7 cellular contexts compared by ENCODE assay signal in the genomic region with DNA sequence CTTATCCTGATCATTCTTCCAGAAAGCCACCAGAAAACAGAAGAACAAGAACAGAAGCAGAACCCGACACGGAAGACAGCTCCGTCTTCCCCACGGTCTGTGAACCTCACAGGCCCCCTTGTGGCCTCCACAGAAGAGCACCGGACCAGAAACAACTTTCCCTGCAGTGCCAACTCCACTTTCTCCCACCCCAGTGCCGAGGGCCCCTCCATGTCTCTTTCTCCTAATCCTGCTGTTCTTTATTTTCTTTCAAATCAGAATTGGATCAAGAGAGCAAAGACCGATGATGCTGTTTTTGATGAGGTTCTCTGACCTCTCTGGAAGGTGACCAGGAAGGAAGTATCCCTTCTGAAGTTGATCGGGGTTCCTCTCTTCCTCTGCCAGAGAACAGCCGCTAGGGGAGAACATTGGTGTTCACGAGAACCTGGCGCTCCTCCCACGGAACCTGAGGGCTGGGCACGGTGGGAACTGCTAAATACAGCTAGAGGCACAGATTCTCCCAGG. TPM values are rescaled to one million over a fixed set of nuclear protein-coding genes. Genes with fewer than 3 reads are reported as not detected.
DNase-seq lines count a peak whose midpoint lies in the region; ATAC-seq, FAIRE-seq and TF ChIP-seq lines count a peak whose summit lies in the region.

No MANE protein-coding gene starts in this region.

- no peak for FAIRE-seq in HTR-8/SVneo (lab: Jason Lieb, UNC)

- TF ChIP-seq CTCF in omental fat pad (IDR thresholded peaks at IDR 0.05): peak in 1 of 3 donors; percentile 5

- no peak overlapping the region for H3K4me3 Mint-ChIP-seq in activated T-helper 2 cell treated with anti-CD3 and anti-CD28 coated beads, Interferon-gamma antibody, Interleukin-2, Interleukin-4, amounts not matched to agents 10 μg/mL and 5 μg/mL and 100 μg/mL, durations not matched to agents 14 hours and 24 hours and 36 hours (ENCODE audit: low read depth)

- H3K36me3 Mint-ChIP-seq in activated T-helper 2 cell treated with anti-CD3 and anti-CD28 coated beads, Interferon-gamma antibody, Interleukin-2, Interleukin-4, amounts not matched to agents 10 μg/mL and 5 μg/mL and 100 μg/mL, durations not matched to agents 14 hours and 24 hours and 36 hours (ENCODE audit: low read depth): no peaks in the 10 kb centered on the region

- peaks cover 4% of the 10 kb centered on the region for H3K4me1 Mint-ChIP-seq in activated T-helper 2 cell treated with anti-CD3 and anti-CD28 coated beads, Interferon-gamma antibody, Interleukin-2, Interleukin-4, amounts not matched to agents 10 μg/mL and 5 μg/mL and 100 μg/mL, durations not matched to agents 14 hours and 24 hours and 36 hours (ENCODE audit: low read depth)

- H3K27me3 Mint-ChIP-seq in activated T-helper 2 cell treated with anti-CD3 and anti-CD28 coated beads, Interferon-gamma antibody, Interleukin-2, Interleukin-4, amounts not matched to agents 10 μg/mL and 5 μg/mL and 100 μg/mL, durations not matched to agents 14 hours and 24 hours and 36 hours (ENCODE audit: low read depth): peaks cover 32% of the 10 kb centered on the region

- peak; percentile 89 for ATAC-seq in SK-N-SH treated with all-trans-retinoic acid at 6 μM for 48 hours
- peak; percentile 49 for ATAC-seq in esophagus mucosa
- ATAC-seq in omental fat pad (ENCODE audit: low FRiP score): peak; percentile 73
- no peak for ATAC-seq in HG03342 (IDR thresholded peaks at IDR 0.05; ENCODE audit: unreplicated experiment)

- DNase-seq in EH (ENCODE audit: low read depth) (peak; percentile 37), HTR-8/SVneo (ENCODE audit: insufficient read length, low spot score) (peak; percentile 8), omental fat pad (ENCODE audit: low spot score) (no peak)
- no peak for DNase-seq in activated T-helper 2 cell treated with anti-CD3 and anti-CD28 coated beads, Interferon-gamma antibody, Interleukin-2, Interleukin-4, amounts not matched to agents 10 μg/mL and 5 μg/mL and 100 μg/mL, durations not matched to agents 14 hours and 24 hours and 36 hours (ENCODE audit: low spot score)

- no peak overlapping the region for H3K27ac Mint-ChIP-seq in activated T-helper 2 cell treated with anti-CD3 and anti-CD28 coated beads, Interferon-gamma antibody, Interleukin-2, Interleukin-4, amounts not matched to agents 10 μg/mL and 5 μg/mL and 100 μg/mL, durations not matched to agents 14 hours and 24 hours and 36 hours

- no peaks in the 10 kb centered on the region for H3K9me3 Mint-ChIP-seq in activated T-helper 2 cell treated with anti-CD3 and anti-CD28 coated beads, Interferon-gamma antibody, Interleukin-2, Interleukin-4, amounts not matched to agents 10 μg/mL and 5 μg/mL and 100 μg/mL, durations not matched to agents 14 hours and 24 hours and 36 hours

- intact Hi-C loops in activated T-helper 2 cell treated with anti-CD3 and anti-CD28 coated beads, Interferon-gamma antibody, Interleukin-2, Interleukin-4, amounts not matched to agents 10 μg/mL and 5 μg/mL and 100 μg/mL, durations not matched to agents 14 hours and 24 hours and 36 hours (cut with micrococcal nuclease): no loop called here

TF ChIP-seq in SK-N-SH treated with all-trans-retinoic acid at 6 μM for 48 hours, 23 proteins besides CTCF, POLR2A, EP300 and RAD21:
- TF ChIP-seq, protein P1, sequence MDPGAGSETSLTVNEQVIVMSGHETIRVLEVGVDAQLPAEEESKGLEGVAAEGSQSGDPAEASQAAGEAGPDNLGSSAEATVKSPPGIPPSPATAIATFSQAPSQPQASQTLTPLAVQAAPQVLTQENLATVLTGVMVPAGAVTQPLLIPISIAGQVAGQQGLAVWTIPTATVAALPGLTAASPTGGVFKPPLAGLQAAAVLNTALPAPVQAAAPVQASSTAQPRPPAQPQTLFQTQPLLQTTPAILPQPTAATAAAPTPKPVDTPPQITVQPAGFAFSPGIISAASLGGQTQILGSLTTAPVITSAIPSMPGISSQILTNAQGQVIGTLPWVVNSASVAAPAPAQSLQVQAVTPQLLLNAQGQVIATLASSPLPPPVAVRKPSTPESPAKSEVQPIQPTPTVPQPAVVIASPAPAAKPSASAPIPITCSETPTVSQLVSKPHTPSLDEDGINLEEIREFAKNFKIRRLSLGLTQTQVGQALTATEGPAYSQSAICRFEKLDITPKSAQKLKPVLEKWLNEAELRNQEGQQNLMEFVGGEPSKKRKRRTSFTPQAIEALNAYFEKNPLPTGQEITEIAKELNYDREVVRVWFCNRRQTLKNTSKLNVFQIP (CRISPR knock-in tag; IDR thresholded peaks at IDR 0.05; ENCODE audit: borderline replicate concordance, low read depth): no peak
- TF ChIP-seq TOX (CRISPR knock-in tag; IDR thresholded peaks at IDR 0.05; ENCODE audit: borderline replicate concordance) (no peak), ZNF565 (CRISPR knock-in tag; conservative IDR thresholded peaks at IDR 0.05; ENCODE audit: low read depth) (no peak), GLIS3 (CRISPR knock-in tag; IDR thresholded peaks at IDR 0.05) (no peak), ZNF70 (CRISPR knock-in tag; IDR thresholded peaks at IDR 0.05) (no peak), ZFP30 (CRISPR knock-in tag; IDR thresholded peaks at IDR 0.05) (no peak), BACH2 (CRISPR knock-in tag; IDR thresholded peaks at IDR 0.05; ENCODE audit: borderline replicate concordance) (no peak), ESRRG (CRISPR knock-in tag; IDR thresholded peaks at IDR 0.05) (no peak)
- TF ChIP-seq, protein P2, sequence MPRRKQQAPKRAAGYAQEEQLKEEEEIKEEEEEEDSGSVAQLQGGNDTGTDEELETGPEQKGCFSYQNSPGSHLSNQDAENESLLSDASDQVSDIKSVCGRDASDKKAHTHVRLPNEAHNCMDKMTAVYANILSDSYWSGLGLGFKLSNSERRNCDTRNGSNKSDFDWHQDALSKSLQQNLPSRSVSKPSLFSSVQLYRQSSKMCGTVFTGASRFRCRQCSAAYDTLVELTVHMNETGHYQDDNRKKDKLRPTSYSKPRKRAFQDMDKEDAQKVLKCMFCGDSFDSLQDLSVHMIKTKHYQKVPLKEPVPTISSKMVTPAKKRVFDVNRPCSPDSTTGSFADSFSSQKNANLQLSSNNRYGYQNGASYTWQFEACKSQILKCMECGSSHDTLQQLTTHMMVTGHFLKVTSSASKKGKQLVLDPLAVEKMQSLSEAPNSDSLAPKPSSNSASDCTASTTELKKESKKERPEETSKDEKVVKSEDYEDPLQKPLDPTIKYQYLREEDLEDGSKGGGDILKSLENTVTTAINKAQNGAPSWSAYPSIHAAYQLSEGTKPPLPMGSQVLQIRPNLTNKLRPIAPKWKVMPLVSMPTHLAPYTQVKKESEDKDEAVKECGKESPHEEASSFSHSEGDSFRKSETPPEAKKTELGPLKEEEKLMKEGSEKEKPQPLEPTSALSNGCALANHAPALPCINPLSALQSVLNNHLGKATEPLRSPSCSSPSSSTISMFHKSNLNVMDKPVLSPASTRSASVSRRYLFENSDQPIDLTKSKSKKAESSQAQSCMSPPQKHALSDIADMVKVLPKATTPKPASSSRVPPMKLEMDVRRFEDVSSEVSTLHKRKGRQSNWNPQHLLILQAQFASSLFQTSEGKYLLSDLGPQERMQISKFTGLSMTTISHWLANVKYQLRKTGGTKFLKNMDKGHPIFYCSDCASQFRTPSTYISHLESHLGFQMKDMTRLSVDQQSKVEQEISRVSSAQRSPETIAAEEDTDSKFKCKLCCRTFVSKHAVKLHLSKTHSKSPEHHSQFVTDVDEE (CRISPR knock-in tag; IDR thresholded peaks at IDR 0.05): no peak
- TF ChIP-seq, protein P3, sequence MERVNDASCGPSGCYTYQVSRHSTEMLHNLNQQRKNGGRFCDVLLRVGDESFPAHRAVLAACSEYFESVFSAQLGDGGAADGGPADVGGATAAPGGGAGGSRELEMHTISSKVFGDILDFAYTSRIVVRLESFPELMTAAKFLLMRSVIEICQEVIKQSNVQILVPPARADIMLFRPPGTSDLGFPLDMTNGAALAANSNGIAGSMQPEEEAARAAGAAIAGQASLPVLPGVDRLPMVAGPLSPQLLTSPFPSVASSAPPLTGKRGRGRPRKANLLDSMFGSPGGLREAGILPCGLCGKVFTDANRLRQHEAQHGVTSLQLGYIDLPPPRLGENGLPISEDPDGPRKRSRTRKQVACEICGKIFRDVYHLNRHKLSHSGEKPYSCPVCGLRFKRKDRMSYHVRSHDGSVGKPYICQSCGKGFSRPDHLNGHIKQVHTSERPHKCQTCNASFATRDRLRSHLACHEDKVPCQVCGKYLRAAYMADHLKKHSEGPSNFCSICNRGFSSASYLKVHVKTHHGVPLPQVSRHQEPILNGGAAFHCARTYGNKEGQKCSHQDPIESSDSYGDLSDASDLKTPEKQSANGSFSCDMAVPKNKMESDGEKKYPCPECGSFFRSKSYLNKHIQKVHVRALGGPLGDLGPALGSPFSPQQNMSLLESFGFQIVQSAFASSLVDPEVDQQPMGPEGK (CRISPR knock-in tag; IDR thresholded peaks at IDR 0.05; ENCODE audit: borderline replicate concordance): no peak

RNA-seq across cellular contexts. Expression of a gene that starts 58.9 kb away (rescaled TPM):
- total RNA-seq in esophagus mucosa: 35.1 TPM
- total RNA-seq in omental fat pad: 10 to 100 TPM; 23.0 to 58.3 (median 31.5) TPM
- total RNA-seq in activated T-helper 2 cell treated with anti-CD3 and anti-CD28 coated beads, Interferon-gamma antibody, Interleukin-2, Interleukin-4, amounts not matched to agents 10 μg/mL and 5 μg/mL and 100 μg/mL, durations not matched to agents 14 hours and 24 hours and 36 hours: 5.7 and 7.1 TPM in 2 replicates

Comparison
In these comparisons a context has a peak if more than half of its experiments do, and no peak if none do; other contexts are left out.
1. DNase-seq: peak in EH (single experiment) and HTR-8/SVneo (single experiment); none in omental fat pad (single experiment) and activated T-helper 2 cell treated with anti-CD3 and anti-CD28 coated beads, Interferon-gamma antibody, Interleukin-2, Interleukin-4, amounts not matched to agents 10 μg/mL and 5 μg/mL and 100 μg/mL, durations not matched to agents 14 hours and 24 hours and 36 hours (single experiment).